ENCODE assay signal across 14 cellular contexts in genomic region chr10:96978621-96979154, GRCh38.
DNase-seq lines count a peak whose midpoint lies in the region; ATAC-seq and TF ChIP-seq lines count a peak whose summit lies in the region.
"Had no signal": no experiment of that assay in that cellular context is flagged by ENCODE, and none has a peak within 500 bp of the region (broad histone marks: within the 10 kb centered on the region; RNA-seq: fewer than 3 reads in every experiment).

No MANE protein-coding gene starts in this region.

- no peaks in the 10 kb centered on the region for H3K36me3 ChIP-seq in Caco-2 (ENCODE audit: control insufficient read depth, insufficient read depth, low read length)
- peaks cover 3% of the 10 kb centered on the region; the same call in 1 of the 2 replicates for H3K36me3 ChIP-seq in SJCRH30

- no TSS peak for BruUV-seq in Caco-2 (replicated peaks; lab: Mats Ljungman, UMichigan)

- no peak for TF ChIP-seq CTCF in Caco-2 (IDR thresholded peaks at IDR 0.05; ENCODE audit: insufficient read depth in 1 of 2, low read depth in 1 of 2, low read length in 1 of 2, severe bottlenecking in 1 of 2, unreplicated experiment in 1 of 2)

- peak; percentile 66 for ATAC-seq in GM18520 (IDR thresholded peaks at IDR 0.05; ENCODE audit: unreplicated experiment)
- peak; percentile 42 for ATAC-seq in GM19468 (IDR thresholded peaks at IDR 0.05; ENCODE audit: extremely low read depth, unreplicated experiment)
- ATAC-seq in HG02981 (IDR thresholded peaks at IDR 0.05; ENCODE audit: unreplicated experiment), result peak; percentile 64
- peak; percentile 96 for ATAC-seq in activated T-helper 17 cell treated with anti-CD3 and anti-CD28 coated beads, Interleukin-2, amount 50 U/mL, for 72 hours (replicated peaks)
- no peak for ATAC-seq in GM19328 (IDR thresholded peaks at IDR 0.05; ENCODE audit: unreplicated experiment)

- intact Hi-C loops in Caco-2 (cut with micrococcal nuclease; ENCODE audit: unreplicated experiment), result no loop called here

- DNase-seq in Caco-2 (no peak), EL (no peak), SJCRH30 (no peak)
- DNase-seq: central memory CD4-positive, alpha-beta T cell; DND-41; NCI-H526 treated with DMSO at 0.1 percent for 48 hours; stimulated activated CD4-positive, alpha-beta T cell treated with anti-CD3 and anti-CD28 coated beads, Interleukin-4, amount 100 ng/mL, for 4 hours; thyroid gland had no signal

- H3K4me1 ChIP-seq in Caco-2, result peaks cover 7% of the 10 kb centered on the region
- H3K4me1 ChIP-seq in SJCRH30, result no peaks in the 10 kb centered on the region
- H3K4me1 ChIP-seq: thyroid gland had no signal

- CTCF ChIA-PET in Caco-2 (lab: Charles Lee), result no interaction called here

- H3K9me3 Mint-ChIP-seq in activated T-helper 17 cell treated with anti-CD3 and anti-CD28 coated beads, Interleukin-2, amount 50 U/mL, for 72 hours, result no peaks in the 10 kb centered on the region
- H3K9me3 Mint-ChIP-seq in Caco-2 (ENCODE audit: unreplicated experiment), result no peaks in the 10 kb centered on the region

- peaks cover 27% of the 10 kb centered on the region for H3K36me3 Mint-ChIP-seq in activated T-helper 17 cell treated with anti-CD3 and anti-CD28 coated beads, Interleukin-2, amount 50 U/mL, for 72 hours (ENCODE audit: low read depth)
- H3K36me3 Mint-ChIP-seq in Caco-2 (ENCODE audit: insufficient read depth, unreplicated experiment), result peaks cover 28% of the 10 kb centered on the region

- H3K9me3 ChIP-seq in Caco-2 (no peaks in the 10 kb centered on the region), SJCRH30 (replicated peaks) (no peaks in the 10 kb centered on the region)
- H3K9me3 ChIP-seq: neutrophil, thyroid gland had no signal

- peaks cover 13% of the 10 kb centered on the region for H3K4me1 Mint-ChIP-seq in activated T-helper 17 cell treated with anti-CD3 and anti-CD28 coated beads, Interleukin-2, amount 50 U/mL, for 72 hours
- H3K4me1 Mint-ChIP-seq in Caco-2 (ENCODE audit: low read depth, unreplicated experiment), result peaks cover 8% of the 10 kb centered on the region

- H3K4me3 ChIP-seq in Caco-2 (ENCODE audit: low read depth, low read length) (no peak overlapping the region), SJCRH30 (no peak overlapping the region)
- H3K4me3 ChIP-seq: thyroid gland had no signal

- H3K4me3 Mint-ChIP-seq in activated T-helper 17 cell treated with anti-CD3 and anti-CD28 coated beads, Interleukin-2, amount 50 U/mL, for 72 hours, result peak overlapping the region; percentile 60
- H3K4me3 Mint-ChIP-seq in Caco-2 (ENCODE audit: unreplicated experiment), result no peak overlapping the region

- no peaks in the 10 kb centered on the region for H3K27me3 Mint-ChIP-seq in activated T-helper 17 cell treated with anti-CD3 and anti-CD28 coated beads, Interleukin-2, amount 50 U/mL, for 72 hours
- H3K27me3 Mint-ChIP-seq in Caco-2 (ENCODE audit: insufficient read depth, unreplicated experiment), result no peaks in the 10 kb centered on the region

- POLR2A ChIA-PET in Caco-2 (lab: Charles Lee), result no interaction called here

- H3K27me3 ChIP-seq in Caco-2 (replicated peaks; ENCODE audit: control insufficient read depth, insufficient read depth, low read length) (no peaks in the 10 kb centered on the region), SJCRH30 (no peaks in the 10 kb centered on the region)
- H3K27me3 ChIP-seq: neutrophil, thyroid gland had no signal

- H3K27ac Mint-ChIP-seq in activated T-helper 17 cell treated with anti-CD3 and anti-CD28 coated beads, Interleukin-2, amount 50 U/mL, for 72 hours, result peak overlapping the region; percentile 80
- no peak overlapping the region for H3K27ac Mint-ChIP-seq in Caco-2 (ENCODE audit: unreplicated experiment)

- H3K27ac ChIP-seq in SJCRH30, result no peak overlapping the region
- H3K27ac ChIP-seq: neutrophil, thyroid gland had no signal
